ENCODE assay signal across 23 cellular contexts in genomic region chr6:9938801-9939200, GRCh38.
"Had no signal": no experiment of that assay in that cellular context is flagged by ENCODE, and none has a peak within 500 bp of the region (broad histone marks: within the 10 kb centered on the region; RNA-seq: fewer than 3 reads in every experiment).

No MANE protein-coding gene starts in this region.

- H3K4me1 Mint-ChIP-seq: activated CD8-positive, alpha-beta memory T cell treated with anti-CD3 and anti-CD28 coated beads, Interleukin-2, amount 10 ng/mL, durations not matched to agents 7 days and 5 days; activated naive CD4-positive, alpha-beta T cell treated with anti-CD3 and anti-CD28 coated beads, Interleukin-2, amount 50 U/mL, for 24 hours had no signal

- H3K4me1 ChIP-seq: breast epithelium, Peyer's patch had no signal

- H3K4me3 ChIP-seq: breast epithelium, Peyer's patch, SJSA1 had no signal

- H3K27ac ChIP-seq: breast epithelium, Peyer's patch, SJSA1 had no signal

- H3K27me3 ChIP-seq: breast epithelium, Peyer's patch, SJSA1 had no signal

- H3K27ac Mint-ChIP-seq: activated CD8-positive, alpha-beta memory T cell treated with anti-CD3 and anti-CD28 coated beads, Interleukin-2, amount 10 ng/mL, durations not matched to agents 7 days and 5 days; activated naive CD4-positive, alpha-beta T cell treated with anti-CD3 and anti-CD28 coated beads, Interleukin-2, amount 50 U/mL, for 24 hours; activated T-cell treated with anti-CD3 and anti-CD28 coated beads, Interleukin-2, amount 50 U/mL, for 24 hours; activated T-helper 1 cell treated with anti-CD3 and anti-CD28 coated beads, Interleukin-12 subunit alpha, Interleukin-12 subunit beta, Interleukin-2, Interleukin-4 antibody, amounts not matched to agents 30 ng/mL and 10 ng/mL and 1 ng/mL, durations not matched to agents 14 hours and 24 hours and 36 hours; T-helper 1 cell treated with Interleukin-12 subunit alpha and Interleukin-12 subunit beta and Interleukin-4 antibody, amounts not matched to agents 30 μg/mL and 1 μg/mL, for 36 hours had no signal

- H3K9me3 ChIP-seq: breast epithelium, Peyer's patch, SJSA1 had no signal

- H3K4me3 Mint-ChIP-seq: activated CD8-positive, alpha-beta memory T cell treated with anti-CD3 and anti-CD28 coated beads, Interleukin-2, amount 10 ng/mL, durations not matched to agents 7 days and 5 days; activated naive CD4-positive, alpha-beta T cell treated with anti-CD3 and anti-CD28 coated beads, Interleukin-2, amount 50 U/mL, for 24 hours; activated T-cell treated with anti-CD3 and anti-CD28 coated beads, Interleukin-2, amount 50 U/mL, for 24 hours; activated T-helper 1 cell treated with anti-CD3 and anti-CD28 coated beads, Interleukin-12 subunit alpha, Interleukin-12 subunit beta, Interleukin-2, Interleukin-4 antibody, amounts not matched to agents 30 ng/mL and 10 ng/mL and 1 ng/mL, durations not matched to agents 14 hours and 24 hours and 36 hours; T-helper 1 cell treated with Interleukin-12 subunit alpha and Interleukin-12 subunit beta and Interleukin-4 antibody, amounts not matched to agents 30 μg/mL and 1 μg/mL, for 36 hours had no signal

- H3K27me3 Mint-ChIP-seq: activated CD8-positive, alpha-beta memory T cell treated with anti-CD3 and anti-CD28 coated beads, Interleukin-2, amount 10 ng/mL, durations not matched to agents 7 days and 5 days; activated naive CD4-positive, alpha-beta T cell treated with anti-CD3 and anti-CD28 coated beads, Interleukin-2, amount 50 U/mL, for 24 hours; activated T-cell treated with anti-CD3 and anti-CD28 coated beads, Interleukin-2, amount 50 U/mL, for 24 hours had no signal

- H3K36me3 ChIP-seq: breast epithelium, Peyer's patch, SJSA1 had no signal

- H3K36me3 Mint-ChIP-seq: activated CD8-positive, alpha-beta memory T cell treated with anti-CD3 and anti-CD28 coated beads, Interleukin-2, amount 10 ng/mL, durations not matched to agents 7 days and 5 days; activated naive CD4-positive, alpha-beta T cell treated with anti-CD3 and anti-CD28 coated beads, Interleukin-2, amount 50 U/mL, for 24 hours had no signal

- ATAC-seq: activated CD4-positive, CD25-positive, alpha-beta regulatory T cell treated with anti-CD3 and anti-CD28 coated beads, Interleukin-2, amount 50 U/mL, for 24 hours; activated CD8-positive, alpha-beta memory T cell treated with anti-CD3 and anti-CD28 coated beads, Interleukin-2, amount 10 ng/mL, durations not matched to agents 7 days and 5 days had no signal

- DNase-seq: activated CD4-positive, alpha-beta T cell treated with anti-CD3 and anti-CD28 coated beads for 48 hours; activated CD4-positive, alpha-beta T cell treated with anti-CD3 and anti-CD28 coated beads, Interleukin-2, amount 50 U/mL, for 4 hours; activated CD8-positive, alpha-beta memory T cell treated with anti-CD3 and anti-CD28 coated beads, Interleukin-2, amount 10 ng/mL, durations not matched to agents 7 days and 5 days; activated effector memory CD4-positive, alpha-beta T cell treated with Interleukin-2 at 50 U/mL for 16 hours; activated naive CD4-positive, alpha-beta T cell; activated T-cell treated with anti-CD3 and anti-CD28 coated beads, Interleukin-2, amount 50 U/mL, for 24 hours; aorta; MM.1S; NCI-H1105; NCI-H1436; NCI-H1694 treated with DMSO at 0.1 percent for 48 hours; NCI-H2029 treated with DMSO at 0.1 percent for 48 hours; NCI-H345; NCI-H510A; NCI-H69; Peyer's patch; SHP77 had no signal

- H3K9me3 Mint-ChIP-seq: activated T-helper 1 cell treated with anti-CD3 and anti-CD28 coated beads, Interleukin-12 subunit alpha, Interleukin-12 subunit beta, Interleukin-2, Interleukin-4 antibody, amounts not matched to agents 30 ng/mL and 10 ng/mL and 1 ng/mL, durations not matched to agents 14 hours and 24 hours and 36 hours had no signal
